Comparison of ENCODE assay signal across 29 cellular contexts in the genomic region with DNA sequence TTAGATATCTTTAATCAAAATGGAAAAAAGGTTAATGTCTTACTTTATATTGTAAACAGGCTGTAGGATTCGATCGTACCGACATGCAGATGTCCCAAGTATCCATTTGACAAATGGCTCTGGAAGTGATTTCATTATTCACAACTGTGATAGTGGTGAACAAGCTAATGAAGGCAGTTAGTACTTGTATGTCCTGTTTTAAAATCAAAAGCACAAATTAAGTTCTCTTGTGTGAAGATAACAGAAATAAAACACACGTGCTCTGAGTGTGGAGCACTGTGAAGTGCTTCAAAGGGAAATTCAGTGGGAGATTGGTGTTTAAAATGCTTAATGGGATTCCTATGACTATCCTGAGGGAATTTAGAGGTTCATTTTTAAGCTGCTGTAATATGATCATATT. TPM values are rescaled to one million over a fixed set of nuclear protein-coding genes. Genes with fewer than 3 reads are reported as not detected.
"Had no signal": no experiment of that assay in that cellular context is flagged by ENCODE, and none has a peak within 500 bp of the region (broad histone marks: within the 10 kb centered on the region; RNA-seq: fewer than 3 reads in every experiment).

No MANE protein-coding gene starts in this region.

- H3K36me3 ChIP-seq: cardiac muscle cell, gastrocnemius medialis, sigmoid colon, tibial artery, upper lobe of right lung had no signal

- H3K27ac Mint-ChIP-seq: activated CD4-positive, alpha-beta T cell treated with anti-CD3 and anti-CD28 coated beads for 36 hours; activated naive CD4-positive, alpha-beta T cell treated with anti-CD3 and anti-CD28 coated beads, Interleukin-2, amount 50 U/mL, for 72 hours; activated T-cell treated with anti-CD3 and anti-CD28 coated beads, Interleukin-2, amount 50 U/mL, for 72 hours; natural killer cell; stimulated activated memory B cell treated with anti-CD40 and anti-IgM and Interleukin-4, amounts not matched to agents 10 μg/mL and 1 μg/mL and 100 μg/mL, for 72 hours; stimulated activated naive CD8-positive, alpha-beta T cell treated with anti-CD3 and anti-CD28 coated beads, Interleukin-15, amount 100 ng/mL, for 72 hours had no signal

- H3K27me3 ChIP-seq: body of pancreas, cardiac muscle cell, dorsolateral prefrontal cortex, gastrocnemius medialis, sigmoid colon, tibial artery had no signal

- H3K9me3 ChIP-seq: body of pancreas, gastrocnemius medialis, sigmoid colon, tibial artery, upper lobe of right lung had no signal

- H3K4me3 Mint-ChIP-seq: activated CD4-positive, alpha-beta T cell treated with anti-CD3 and anti-CD28 coated beads for 36 hours; activated T-cell treated with anti-CD3 and anti-CD28 coated beads, Interleukin-2, amount 50 U/mL, for 72 hours; natural killer cell; stimulated activated memory B cell treated with anti-CD40 and anti-IgM and Interleukin-4, amounts not matched to agents 10 μg/mL and 1 μg/mL and 100 μg/mL, for 72 hours; stimulated activated naive CD8-positive, alpha-beta T cell treated with anti-CD3 and anti-CD28 coated beads, Interleukin-15, amount 100 ng/mL, for 72 hours had no signal

- ATAC-seq: activated CD4-positive, alpha-beta T cell treated with anti-CD3 and anti-CD28 coated beads for 36 hours; activated naive CD4-positive, alpha-beta T cell treated with anti-CD3 and anti-CD28 coated beads, Interleukin-2, amount 50 U/mL, for 72 hours; activated T-cell treated with anti-CD3 and anti-CD28 coated beads, Interleukin-2, amount 50 U/mL, for 72 hours; gastrocnemius medialis; left cardiac atrium; left ventricle myocardium superior; natural killer cell; stimulated activated memory B cell treated with anti-CD40 and anti-IgM and Interleukin-4, amounts not matched to agents 10 μg/mL and 1 μg/mL and 100 μg/mL, for 72 hours; stimulated activated naive CD8-positive, alpha-beta T cell treated with anti-CD3 and anti-CD28 coated beads, Interleukin-15, amount 100 ng/mL, for 72 hours; upper lobe of right lung had no signal

- H3K4me1 Mint-ChIP-seq: activated CD4-positive, alpha-beta T cell treated with anti-CD3 and anti-CD28 coated beads for 36 hours; natural killer cell; stimulated activated memory B cell treated with anti-CD40 and anti-IgM and Interleukin-4, amounts not matched to agents 10 μg/mL and 1 μg/mL and 100 μg/mL, for 72 hours; stimulated activated naive CD8-positive, alpha-beta T cell treated with anti-CD3 and anti-CD28 coated beads, Interleukin-15, amount 100 ng/mL, for 72 hours had no signal

- H3K4me3 ChIP-seq: body of pancreas, cardiac muscle cell, coronary artery, gastrocnemius medialis, sigmoid colon, tibial artery, upper lobe of right lung had no signal

- H3K36me3 Mint-ChIP-seq: activated naive CD4-positive, alpha-beta T cell treated with anti-CD3 and anti-CD28 coated beads, Interleukin-2, amount 50 U/mL, for 72 hours; natural killer cell; stimulated activated memory B cell treated with anti-CD40 and anti-IgM and Interleukin-4, amounts not matched to agents 10 μg/mL and 1 μg/mL and 100 μg/mL, for 72 hours had no signal

- H3K4me1 ChIP-seq: body of pancreas, gastrocnemius medialis, sigmoid colon, tibial artery, upper lobe of right lung had no signal

- H3K27me3 Mint-ChIP-seq: activated CD4-positive, alpha-beta T cell treated with anti-CD3 and anti-CD28 coated beads for 36 hours; stimulated activated memory B cell treated with anti-CD40 and anti-IgM and Interleukin-4, amounts not matched to agents 10 μg/mL and 1 μg/mL and 100 μg/mL, for 72 hours; stimulated activated naive CD8-positive, alpha-beta T cell treated with anti-CD3 and anti-CD28 coated beads, Interleukin-15, amount 100 ng/mL, for 72 hours had no signal

- H3K27ac ChIP-seq: body of pancreas, cardiac muscle cell, coronary artery, dorsolateral prefrontal cortex, gastrocnemius medialis, sigmoid colon, tibial artery, upper lobe of right lung had no signal

- DNase-seq: activated CD4-positive, alpha-beta T cell treated with anti-CD3 and anti-CD28 coated beads for 36 hours; activated CD4-positive, alpha-beta T cell treated with anti-CD3 and anti-CD28 coated beads, Interleukin-2, amount 50 U/mL, for 4 hours; activated CD4-positive, CD25-positive, alpha-beta regulatory T cell; activated naive CD4-positive, alpha-beta T cell; activated T-cell treated with anti-CD3 and anti-CD28 coated beads for 4 hours; activated T-cell treated with anti-CD3 and anti-CD28 coated beads, Interleukin-2, amount 50 U/mL, for 72 hours; body of pancreas; dorsolateral prefrontal cortex; effector memory CD4-positive, alpha-beta T cell; gastrocnemius medialis; hippocampal formation; left cardiac atrium; left ventricle myocardium superior; natural killer cell; sigmoid colon; small intestine; stimulated activated CD4-positive, alpha-beta T cell treated with anti-CD3 and anti-CD28 coated beads, Interleukin-1b, Interleukin-23, amount 100 ng/mL, for 48 hours; stimulated activated CD4-positive, alpha-beta T cell treated with anti-CD3 and anti-CD28 coated beads, Interleukin-4, amount 100 ng/mL, for 4 hours; stimulated activated CD8-positive, alpha-beta memory T cell treated with anti-CD3 and anti-CD28 coated beads, Interleukin-4, amount 100 ng/mL, for 48 hours; stimulated activated naive CD8-positive, alpha-beta T cell treated with anti-CD3 and anti-CD28 coated beads, Interleukin-15, amount 100 ng/mL, for 72 hours; substantia nigra; tibial artery; upper lobe of right lung had no signal

- H3K9me3 Mint-ChIP-seq: stimulated activated memory B cell treated with anti-CD40 and anti-IgM and Interleukin-4, amounts not matched to agents 10 μg/mL and 1 μg/mL and 100 μg/mL, for 72 hours; stimulated activated naive CD8-positive, alpha-beta T cell treated with anti-CD3 and anti-CD28 coated beads, Interleukin-15, amount 100 ng/mL, for 72 hours had no signal

- FAIRE-seq: keratinocyte, small intestine had no signal

RNA-seq across cellular contexts. Expression of a gene that starts 8.6 kb away (rescaled TPM):
- total RNA-seq: activated CD4-positive, alpha-beta T cell treated with anti-CD3 and anti-CD28 coated beads for 36 hours; activated naive CD4-positive, alpha-beta T cell treated with anti-CD3 and anti-CD28 coated beads, Interleukin-2, amount 50 U/mL, for 72 hours; activated T-cell treated with anti-CD3 and anti-CD28 coated beads, Interleukin-2, amount 50 U/mL, for 72 hours; T-helper 1 cell treated with Interleukin-12 subunit alpha and Interleukin-12 subunit beta and Interleukin-4 antibody, amounts not matched to agents 30 ng/mL and 1 ng/mL, for 36 hours had no signal
- polyA plus RNA-seq: keratinocyte had no signal
